In the genomic region with DNA sequence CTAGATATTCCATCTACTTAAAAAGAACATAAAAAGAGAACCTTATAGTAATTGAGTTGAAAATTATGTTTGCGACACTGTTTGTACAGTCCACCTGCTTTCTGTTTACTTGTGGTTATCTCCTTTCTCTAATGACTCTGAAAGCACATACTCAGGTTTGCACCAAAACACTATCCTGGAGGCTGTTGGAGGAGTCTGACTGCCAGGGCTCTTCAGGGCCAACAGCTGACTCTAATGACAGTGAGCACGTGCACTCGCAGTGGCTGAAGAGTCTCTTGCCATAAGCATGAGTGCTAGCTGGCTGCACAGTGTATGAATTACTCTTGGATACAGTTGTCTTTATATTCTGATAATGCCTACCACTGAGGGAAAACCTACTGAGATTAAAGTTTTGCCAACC, we compare ENCODE assay signal across 13 cellular contexts. TPM values are rescaled to one million over a fixed set of nuclear protein-coding genes. Genes with fewer than 3 reads are reported as not detected.
DNase-seq lines count a peak whose midpoint lies in the region; ATAC-seq and TF ChIP-seq lines count a peak whose summit lies in the region.
"Had no signal": no experiment of that assay in that cellular context is flagged by ENCODE, and none has a peak within 500 bp of the region (broad histone marks: within the 10 kb centered on the region; RNA-seq: fewer than 3 reads in every experiment).

No MANE protein-coding gene starts in this region.

- peaks cover 6% of the 10 kb centered on the region; the same call in 1 of the 2 replicates for H3F3A ChIP-seq in GM23338 (replicated peaks; ENCODE audit: low read depth)

- intact Hi-C loops in body of pancreas (cut with DNase I), result no loop called here
- intact Hi-C loops in sigmoid colon (cut with DNase I), result no loop called here

- H2AFZ ChIP-seq in GM23338, result no peak overlapping the region

- H3K36me3 ChIP-seq in body of pancreas (replicated peaks in 1 of 2; ENCODE audit: insufficient read depth in 1 of 2, low read depth in 2 of 2) (no peaks in the 10 kb centered on the region), sigmoid colon (no peaks in the 10 kb centered on the region), GM23338 (ENCODE audit: insufficient read depth) (no peaks in the 10 kb centered on the region; the same call in 1 of the 2 replicates)
- H3K36me3 ChIP-seq: esophagus squamous epithelium had no signal

- no peak for DNase-seq in HFFc6
- peak; percentile 61 for DNase-seq in NCI-H2107 (lab: John Stamatoyannopoulos, UW)
- DNase-seq in body of pancreas, result peak in 3 of 4 donors; percentile 17 to 48 (median 35)
- DNase-seq in sigmoid colon, result no peak
- no peak for DNase-seq in HuH-7 (ENCODE audit: low spot score)
- no peak for DNase-seq in GM23338 (ENCODE audit: low spot score)
- DNase-seq: activated CD8-positive, alpha-beta memory T cell treated with anti-CD3 and anti-CD28 coated beads, Interleukin-2, amount 50 U/mL, for 48 hours; esophagus squamous epithelium; stimulated activated CD4-positive, alpha-beta T cell treated with anti-CD3 and anti-CD28 coated beads, Interleukin-4, amount 100 ng/mL, for 4 hours; substantia nigra; T1000 had no signal

- H3K9me3 ChIP-seq in body of pancreas (no peaks in the 10 kb centered on the region), sigmoid colon (no peaks in the 10 kb centered on the region)
- H3K9me3 ChIP-seq: esophagus squamous epithelium had no signal

- H3K4me3 Mint-ChIP-seq in HFFc6 (no peak overlapping the region), GM23338 (no peak overlapping the region)

- H3K9me2 ChIP-seq in GM23338 (ENCODE audit: insufficient read depth), result peaks cover 5% of the 10 kb centered on the region; the same call in 1 of the 2 replicates

- no peaks in the 10 kb centered on the region for H3K27me3 ChIP-seq in body of pancreas
- H3K27me3 ChIP-seq in sigmoid colon, result no peaks in the 10 kb centered on the region
- H3K27me3 ChIP-seq in GM23338 (ENCODE audit: insufficient read depth), result no peaks in the 10 kb centered on the region
- H3K27me3 ChIP-seq: esophagus squamous epithelium had no signal

- H3K4me1 Mint-ChIP-seq in HFFc6 (ENCODE audit: low read depth) (peaks cover 92% of the 10 kb centered on the region), GM23338 (peaks cover 40% of the 10 kb centered on the region)

- ATAC-seq in body of pancreas (peak; percentile 36), GM21360 (IDR thresholded peaks at IDR 0.05; ENCODE audit: unreplicated experiment) (no peak), GM23338 (no peak), HG03095 (IDR thresholded peaks at IDR 0.05; ENCODE audit: unreplicated experiment) (no peak)

- no peak overlapping the region for H3K4me2 ChIP-seq in GM23338

- H3K4me3 ChIP-seq in body of pancreas (no peak overlapping the region), sigmoid colon (no peak overlapping the region), GM23338 (no peak overlapping the region)
- H3K4me3 ChIP-seq: esophagus squamous epithelium had no signal

- 23 to 25% methylated on average over 3 of the region's 3 CpGs for WGBS in body of pancreas, 2 donors
- WGBS in sigmoid colon, 2 donors, result 13 to 57% methylated on average over 3 of the region's 3 CpGs

- TF ChIP-seq CTCF in HFFc6 (IDR thresholded peaks at IDR 0.05) (no peak), body of pancreas (IDR thresholded peaks at IDR 0.05) (no peak), sigmoid colon (IDR thresholded peaks at IDR 0.05) (no peak), GM23338 (conservative IDR thresholded peaks at IDR 0.05; ENCODE audit: low read depth in 2 of 2) (no peak)

- no peaks in the 10 kb centered on the region for H3K36me3 Mint-ChIP-seq in HFFc6 (ENCODE audit: low read depth)
- H3K36me3 Mint-ChIP-seq in GM23338 (ENCODE audit: low read depth), result peaks cover 33% of the 10 kb centered on the region

- H3K79me2 ChIP-seq in GM23338 (replicated peaks; ENCODE audit: insufficient read depth), result no peaks in the 10 kb centered on the region

- no peaks in the 10 kb centered on the region for H4K20me1 ChIP-seq in GM23338 (replicated peaks; ENCODE audit: insufficient read depth)

- H3K9me3 Mint-ChIP-seq in HFFc6 (no peaks in the 10 kb centered on the region), GM23338 (peaks cover 30% of the 10 kb centered on the region)

- H3K4me1 ChIP-seq in body of pancreas (peaks cover 12% of the 10 kb centered on the region), sigmoid colon (peaks cover 0 to 50% (median 46%) of the 10 kb centered on the region in 4 donors), GM23338 (ENCODE audit: insufficient read depth) (peaks cover 29% of the 10 kb centered on the region)
- H3K4me1 ChIP-seq: esophagus squamous epithelium had no signal

- H3K27me3 Mint-ChIP-seq in HFFc6 (ENCODE audit: insufficient read depth), result peaks cover 3% of the 10 kb centered on the region; the same call in 1 of the 2 replicates
- peaks cover 6% of the 10 kb centered on the region for H3K27me3 Mint-ChIP-seq in GM23338 (ENCODE audit: insufficient read depth, low read depth, poor library complexity)

- TF ChIP-seq POLR2A in body of pancreas (IDR thresholded peaks at IDR 0.05) (no peak), sigmoid colon (IDR thresholded peaks at IDR 0.05) (no peak)

- TF ChIP-seq EP300 in sigmoid colon (IDR thresholded peaks at IDR 0.05), result no peak

- H3K27ac Mint-ChIP-seq in HFFc6 (peak overlapping the region; percentile 80), GM23338 (no peak overlapping the region)

- H3K27ac ChIP-seq in body of pancreas (no peak overlapping the region), sigmoid colon (peak overlapping the region in 3 of 4 donors; percentile 14 to 65 (median 62)), GM23338 (ENCODE audit: low read depth) (no peak overlapping the region)
- H3K27ac ChIP-seq: esophagus squamous epithelium had no signal

TF ChIP-seq in GM23338, 12 proteins besides CTCF, POLR2A, EP300 and RAD21:
- TF ChIP-seq EZH2 (IDR thresholded peaks at IDR 0.05; ENCODE audit: low read depth, unreplicated experiment), result no peak
- TF ChIP-seq, protein P1, sequence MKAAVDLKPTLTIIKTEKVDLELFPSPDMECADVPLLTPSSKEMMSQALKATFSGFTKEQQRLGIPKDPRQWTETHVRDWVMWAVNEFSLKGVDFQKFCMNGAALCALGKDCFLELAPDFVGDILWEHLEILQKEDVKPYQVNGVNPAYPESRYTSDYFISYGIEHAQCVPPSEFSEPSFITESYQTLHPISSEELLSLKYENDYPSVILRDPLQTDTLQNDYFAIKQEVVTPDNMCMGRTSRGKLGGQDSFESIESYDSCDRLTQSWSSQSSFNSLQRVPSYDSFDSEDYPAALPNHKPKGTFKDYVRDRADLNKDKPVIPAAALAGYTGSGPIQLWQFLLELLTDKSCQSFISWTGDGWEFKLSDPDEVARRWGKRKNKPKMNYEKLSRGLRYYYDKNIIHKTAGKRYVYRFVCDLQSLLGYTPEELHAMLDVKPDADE (IDR thresholded peaks at IDR 0.05), result no peak
- TF ChIP-seq, protein P2, sequence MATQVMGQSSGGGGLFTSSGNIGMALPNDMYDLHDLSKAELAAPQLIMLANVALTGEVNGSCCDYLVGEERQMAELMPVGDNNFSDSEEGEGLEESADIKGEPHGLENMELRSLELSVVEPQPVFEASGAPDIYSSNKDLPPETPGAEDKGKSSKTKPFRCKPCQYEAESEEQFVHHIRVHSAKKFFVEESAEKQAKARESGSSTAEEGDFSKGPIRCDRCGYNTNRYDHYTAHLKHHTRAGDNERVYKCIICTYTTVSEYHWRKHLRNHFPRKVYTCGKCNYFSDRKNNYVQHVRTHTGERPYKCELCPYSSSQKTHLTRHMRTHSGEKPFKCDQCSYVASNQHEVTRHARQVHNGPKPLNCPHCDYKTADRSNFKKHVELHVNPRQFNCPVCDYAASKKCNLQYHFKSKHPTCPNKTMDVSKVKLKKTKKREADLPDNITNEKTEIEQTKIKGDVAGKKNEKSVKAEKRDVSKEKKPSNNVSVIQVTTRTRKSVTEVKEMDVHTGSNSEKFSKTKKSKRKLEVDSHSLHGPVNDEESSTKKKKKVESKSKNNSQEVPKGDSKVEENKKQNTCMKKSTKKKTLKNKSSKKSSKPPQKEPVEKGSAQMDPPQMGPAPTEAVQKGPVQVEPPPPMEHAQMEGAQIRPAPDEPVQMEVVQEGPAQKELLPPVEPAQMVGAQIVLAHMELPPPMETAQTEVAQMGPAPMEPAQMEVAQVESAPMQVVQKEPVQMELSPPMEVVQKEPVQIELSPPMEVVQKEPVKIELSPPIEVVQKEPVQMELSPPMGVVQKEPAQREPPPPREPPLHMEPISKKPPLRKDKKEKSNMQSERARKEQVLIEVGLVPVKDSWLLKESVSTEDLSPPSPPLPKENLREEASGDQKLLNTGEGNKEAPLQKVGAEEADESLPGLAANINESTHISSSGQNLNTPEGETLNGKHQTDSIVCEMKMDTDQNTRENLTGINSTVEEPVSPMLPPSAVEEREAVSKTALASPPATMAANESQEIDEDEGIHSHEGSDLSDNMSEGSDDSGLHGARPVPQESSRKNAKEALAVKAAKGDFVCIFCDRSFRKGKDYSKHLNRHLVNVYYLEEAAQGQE (IDR thresholded peaks at IDR 0.05; ENCODE audit: unreplicated experiment), result no peak
TF ChIP-seq in GM23338: peak in this region for 0.

RNA-seq across cellular contexts. Expression of a gene that starts 16.7 kb away (rescaled TPM):
- total RNA-seq in HFFc6 (2021; fragmentation: NEBNext Ultra II Directional; extraction: Animal tissue kit (Norgen Biotek cat#: 25700)), result 100 to 1,000 TPM; 191 to 431 (median 201) TPM
- total RNA-seq in body of pancreas, result 100 to 1,000 TPM in 1 of 2 donors, 10 to 100 TPM in 1; 86.0 to 102 TPM
- total RNA-seq in sigmoid colon, result 100 to 1,000 TPM in 2 of 4 donors, 10 to 100 TPM in 2; 87.1 to 139 (median 111) TPM
- 10 to 100 TPM; 15.0 to 27.1 (median 23.6) TPM for polyA plus RNA-seq in sigmoid colon
- 133 and 172 TPM in 2 replicates for total RNA-seq in GM23338 (2014; rRNA removed; shearing (Covaris generic))
- polyA plus RNA-seq in GM23338 (2016; fragmentation: Nextera tagmentation; extraction: Ambion mirVana), result 38.1 and 43.2 TPM in 2 replicates

Comparison
In these comparisons a context has a peak if more than half of its experiments do, and no peak if none do; other contexts are left out.
1. DNase-seq: peak in NCI-H2107 (single experiment) and body of pancreas (3 of 4); none in HFFc6 (single experiment), sigmoid colon (single experiment), HuH-7 (single experiment) and GM23338 (single experiment).
2. H3K27ac ChIP-seq: peak in sigmoid colon (3 of 4); none in body of pancreas (0 of 4) and GM23338 (single experiment).